Comparison of ENCODE assay signal across 8 cellular contexts in genomic region chr14:99191663-99192621, GRCh38.
DNase-seq lines count a peak whose midpoint lies in the region; ATAC-seq, FAIRE-seq and TF ChIP-seq lines count a peak whose summit lies in the region.

No MANE protein-coding gene starts in this region.

- no peaks in the 10 kb centered on the region for H3K9me3 ChIP-seq in A549

- DNase-seq in A549 (ENCODE audit: low read depth in 1 of 2, low spot score in 1 of 2) (no peak), HPDE6-E6E7 (ENCODE audit: extremely low spot score) (peak; percentile 31), activated T-helper 1 cell treated with Interleukin-2 at 50 U/mL for 16 hours (ENCODE audit: low read depth) (peak; percentile 30), fibroblast of peridontal ligament (ENCODE audit: extremely low read depth) (peak; percentile 34), putamen (ENCODE audit: low spot score) (peak; percentile 42), glomerular visceral epithelial cell (ENCODE audit: extremely low spot score) (no peak)

- peaks cover 3% of the 10 kb centered on the region; the same call in 1 of the 3 replicates for H3K4me1 ChIP-seq in A549

- H3K27ac ChIP-seq in A549 = no peak overlapping the region

- no peak for ATAC-seq in A549
- no peak for ATAC-seq in GM21381 (IDR thresholded peaks at IDR 0.05; ENCODE audit: unreplicated experiment)
- ATAC-seq in GM19351 (IDR thresholded peaks at IDR 0.05; ENCODE audit: unreplicated experiment) = no peak

- CTCF ChIA-PET in A549 (lab: Yijun Ruan, JAX) = interaction anchor here (0.8 kb wide), 1 partner anchor 62 kb away, joined by 4 read pairs; no protein-coding TSS in a partner anchor

- no peak overlapping the region for H3K4me3 ChIP-seq in A549

- TF ChIP-seq EP300 in A549 (IDR thresholded peaks at IDR 0.05) = no peak

- 73% methylated on average over 34 of the region's 34 CpGs for WGBS in A549 (ENCODE audit: missing lambda C conversion rate)

- no peak for TF ChIP-seq POLR2A in A549 (IDR thresholded peaks at IDR 0.05; ENCODE audit: low read length)

- TF ChIP-seq CTCF in A549 (IDR thresholded peaks at IDR 0.05) = no peak

- peak overlapping the region; percentile 39; the same call in 2 of the 3 replicates for H3K4me2 ChIP-seq in A549

- POLR2A ChIA-PET in A549 (lab: Yijun Ruan, JAX) = no interaction called here

- no peak for TF ChIP-seq RAD21 in A549 (conservative IDR thresholded peaks at IDR 0.05 in 1 of 2, IDR thresholded peaks at IDR 0.05 in 1 of 2)

- FAIRE-seq in A549 (lab: Jason Lieb, UNC) = no peak

TF ChIP-seq in A549, 52 proteins besides CTCF, POLR2A, EP300 and RAD21:
- TF ChIP-seq REST (IDR thresholded peaks at IDR 0.05) (no peak), CEBPB (IDR thresholded peaks at IDR 0.05) (no peak), SREBF2 (IDR thresholded peaks at IDR 0.05) (no peak), ATOH8 (CRISPR knock-in tag; IDR thresholded peaks at IDR 0.05; ENCODE audit: low read depth) (no peak), RFX5 (IDR thresholded peaks at IDR 0.05) (no peak), JUNB (IDR thresholded peaks at IDR 0.05) (no peak), GATA3 (IDR thresholded peaks at IDR 0.05; ENCODE audit: borderline replicate concordance) (no peak), CHD2 (IDR thresholded peaks at IDR 0.05; ENCODE audit: low read length, partially characterized antibody) (no peak), E2F6 (IDR thresholded peaks at IDR 0.05; ENCODE audit: borderline replicate concordance, low read depth) (no peak), FOSB (CRISPR knock-in tag; IDR thresholded peaks at IDR 0.05) (no peak), HOXB13 (CRISPR knock-in tag; IDR thresholded peaks at IDR 0.05; ENCODE audit: low read depth) (no peak), HOXA7 (CRISPR knock-in tag; IDR thresholded peaks at IDR 0.05) (no peak), RNF2 (IDR thresholded peaks at IDR 0.05; ENCODE audit: borderline replicate concordance, low read depth) (no peak), ZC3H11A (IDR thresholded peaks at IDR 0.05) (no peak), CBX8 (IDR thresholded peaks at IDR 0.05) (no peak), PBX3 (IDR thresholded peaks at IDR 0.05) (no peak)

Comparison
In these comparisons a context has a peak if more than half of its experiments do, and no peak if none do; other contexts are left out.
1. DNase-seq: peak in HPDE6-E6E7 (single experiment), activated T-helper 1 cell treated with Interleukin-2 at 50 U/mL for 16 hours (single experiment), fibroblast of peridontal ligament (single experiment) and putamen (single experiment); none in A549 (0 of 2) and glomerular visceral epithelial cell (single experiment).